In the genomic region with DNA sequence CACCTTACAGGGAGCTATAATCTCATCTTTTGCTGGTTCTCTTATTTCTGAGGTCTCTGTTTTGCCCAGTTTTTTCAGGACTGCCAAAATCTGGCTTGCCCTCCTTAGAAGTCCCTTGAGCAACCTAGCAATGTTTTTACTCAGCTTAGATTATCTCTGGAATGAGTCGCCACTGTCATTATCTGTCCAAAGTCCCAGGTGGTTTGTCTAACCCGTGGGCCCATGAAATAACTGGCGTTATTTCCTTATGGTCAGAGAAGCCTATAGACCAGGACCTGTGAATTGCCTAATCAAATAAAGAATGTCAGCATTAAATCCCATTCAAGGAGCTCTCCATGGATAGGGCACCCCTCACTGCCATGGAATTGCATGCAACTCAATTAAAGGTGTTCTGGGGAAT, we compare ENCODE assay signal across 20 cellular contexts.
"Had no signal": no experiment of that assay in that cellular context is flagged by ENCODE, and none has a peak within 500 bp of the region (broad histone marks: within the 10 kb centered on the region; RNA-seq: fewer than 3 reads in every experiment).

No MANE protein-coding gene starts in this region.

- DNase-seq: effector CD4-positive, alpha-beta T cell; heart left ventricle; hypothalamus; kidney glomerular epithelial cell; mammary epithelial cell; nucleus accumbens; ovary; sigmoid colon; stimulated activated CD4-positive, alpha-beta T cell treated with anti-CD3 and anti-CD28 coated beads, Interleukin-12 subunit alpha, Interleukin-12 subunit beta, amount 100 ng/mL, for 4 hours; stimulated activated naive CD4-positive, alpha-beta T cell; stomach; substantia nigra; uterus had no signal

- H3K4me1 ChIP-seq: neural progenitor cell, right atrium auricular region had no signal

- H2AFZ ChIP-seq: neural progenitor cell had no signal

- H3K36me3 ChIP-seq: heart left ventricle, neural progenitor cell, ovary, right atrium auricular region, sigmoid colon, stomach, thoracic aorta, uterus had no signal

- H3K4me3 ChIP-seq: coronary artery, heart left ventricle, neural progenitor cell, ovary, right atrium auricular region, sigmoid colon, skin epidermis, stomach, thoracic aorta, uterus had no signal

- H3K4me2 ChIP-seq: neural progenitor cell had no signal

- ATAC-seq: heart left ventricle; left lobe of liver; natural killer cell treated with Interleukin-12 subunit alpha and Interleukin-12 subunit beta and Interleukin-15 and Interleukin-18, amount 100 ng/mL, for 72 hours had no signal

- H3K9ac ChIP-seq: neural progenitor cell had no signal

- H3K9me3 ChIP-seq: heart left ventricle, ovary, right atrium auricular region, sigmoid colon, stomach, thoracic aorta, uterus had no signal

- H3K27ac ChIP-seq: coronary artery, heart left ventricle, neural progenitor cell, ovary, right atrium auricular region, sigmoid colon, skin epidermis, stomach, thoracic aorta, uterus had no signal

- H3K27me3 ChIP-seq: heart left ventricle, neural progenitor cell, ovary, right atrium auricular region, sigmoid colon, stomach, uterus had no signal
